Comparison of ENCODE assay signal across 11 cellular contexts in the genomic region with DNA sequence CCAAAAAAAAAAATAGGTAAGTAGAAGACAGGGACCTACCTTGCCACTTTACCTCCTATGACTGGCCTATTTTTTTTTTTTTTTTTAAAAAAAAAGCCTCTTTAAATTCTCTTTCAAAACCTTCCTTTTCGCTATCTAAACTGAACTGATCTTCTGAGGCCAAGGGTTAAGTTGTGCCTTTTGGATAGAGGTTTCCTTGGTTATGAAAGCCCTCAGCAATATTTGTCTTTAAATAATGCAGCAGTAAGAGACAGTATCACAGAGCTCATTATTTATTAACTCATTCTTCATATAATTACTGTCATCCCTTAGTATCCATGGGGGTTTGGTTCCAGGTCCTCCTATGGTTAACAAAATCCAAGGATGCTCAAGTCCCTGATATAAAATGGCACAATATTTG. TPM values are rescaled to one million over a fixed set of nuclear protein-coding genes. Genes with fewer than 3 reads are reported as not detected.
"Had no signal": no experiment of that assay in that cellular context is flagged by ENCODE, and none has a peak within 500 bp of the region (broad histone marks: within the 10 kb centered on the region; RNA-seq: fewer than 3 reads in every experiment).

No MANE protein-coding gene starts in this region.

- ATAC-seq: GM23338, HCT116 had no signal

- H2AFZ ChIP-seq: GM23248, GM23338 had no signal

- H3K27ac Mint-ChIP-seq: H9, HFFc6 had no signal

- H3K9me3 ChIP-seq: HAP-1 had no signal

- H3K4me3 ChIP-seq: GM23248, GM23338, HAP-1 had no signal

- H3K9ac ChIP-seq: GM23248 had no signal

- DNase-seq: GM23248, GOT3, H7, H9, HCEC 1CT, HFFc6 had no signal

- H3K4me2 ChIP-seq: GM23338 had no signal

- H3K4me1 Mint-ChIP-seq: GM23338, H9 had no signal

- H3K9me3 Mint-ChIP-seq: GM23338, H9, HFFc6 had no signal

- H3K4me3 Mint-ChIP-seq: GM23338, H9, HFFc6 had no signal

- FAIRE-seq: H1, H54 had no signal

- H3K27ac ChIP-seq: GM23248 had no signal

- H3K4me1 ChIP-seq: HAP-1 had no signal

RNA-seq across cellular contexts. Expression of a gene that starts 49.0 kb away (rescaled TPM):
- total RNA-seq: GM23338, H1, H7, H9 had no signal
- polyA plus RNA-seq: H1 had no signal
